In the genomic region with DNA sequence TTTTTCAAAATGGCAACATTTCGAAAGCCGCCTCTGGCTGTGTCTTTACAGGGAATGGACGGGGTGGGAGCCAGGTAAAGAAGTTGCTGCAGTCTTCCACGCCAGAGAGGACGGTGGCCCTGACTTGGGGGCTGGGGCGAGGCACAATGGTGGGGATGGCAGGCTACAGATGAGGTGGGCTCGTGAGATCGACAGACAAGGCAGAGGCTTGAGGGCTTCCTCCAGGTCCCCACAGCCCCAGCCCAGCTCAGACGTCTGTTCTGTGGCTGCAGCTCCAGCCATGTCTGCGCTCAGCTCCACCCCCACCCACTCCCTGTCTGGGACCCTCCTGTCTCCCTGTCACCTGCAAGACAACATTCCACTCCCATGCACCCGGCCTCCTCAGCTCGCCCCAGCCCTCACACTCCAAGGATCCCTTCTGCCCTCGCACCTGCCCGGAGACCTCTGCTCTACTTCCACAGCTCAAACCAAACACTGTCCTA, we compare ENCODE assay signal across 2 cellular contexts.
TF ChIP-seq lines count a peak whose summit lies in the region.

No MANE protein-coding gene starts in this region.

TF ChIP-seq in GM23338, 12 proteins besides CTCF, POLR2A, EP300 and RAD21 (continues in another document):
- TF ChIP-seq ZNF114 (CRISPR knock-in tag; IDR thresholded peaks at IDR 0.05): no peak
- TF ChIP-seq EZH2 (IDR thresholded peaks at IDR 0.05; ENCODE audit: low read depth, unreplicated experiment): no peak
- TF ChIP-seq EZH2phosphoT487 (IDR thresholded peaks at IDR 0.05; ENCODE audit: unreplicated experiment): no peak
- no peak for TF ChIP-seq ZNF331 (CRISPR knock-in tag; IDR thresholded peaks at IDR 0.05; ENCODE audit: low read depth)
- TF ChIP-seq POLR2AphosphoS5 (IDR thresholded peaks at IDR 0.05; ENCODE audit: low read depth): no peak
- TF ChIP-seq CREB1 (CRISPR knock-in tag; IDR thresholded peaks at IDR 0.05; ENCODE audit: low read depth): no peak
- TF ChIP-seq, protein P1, sequence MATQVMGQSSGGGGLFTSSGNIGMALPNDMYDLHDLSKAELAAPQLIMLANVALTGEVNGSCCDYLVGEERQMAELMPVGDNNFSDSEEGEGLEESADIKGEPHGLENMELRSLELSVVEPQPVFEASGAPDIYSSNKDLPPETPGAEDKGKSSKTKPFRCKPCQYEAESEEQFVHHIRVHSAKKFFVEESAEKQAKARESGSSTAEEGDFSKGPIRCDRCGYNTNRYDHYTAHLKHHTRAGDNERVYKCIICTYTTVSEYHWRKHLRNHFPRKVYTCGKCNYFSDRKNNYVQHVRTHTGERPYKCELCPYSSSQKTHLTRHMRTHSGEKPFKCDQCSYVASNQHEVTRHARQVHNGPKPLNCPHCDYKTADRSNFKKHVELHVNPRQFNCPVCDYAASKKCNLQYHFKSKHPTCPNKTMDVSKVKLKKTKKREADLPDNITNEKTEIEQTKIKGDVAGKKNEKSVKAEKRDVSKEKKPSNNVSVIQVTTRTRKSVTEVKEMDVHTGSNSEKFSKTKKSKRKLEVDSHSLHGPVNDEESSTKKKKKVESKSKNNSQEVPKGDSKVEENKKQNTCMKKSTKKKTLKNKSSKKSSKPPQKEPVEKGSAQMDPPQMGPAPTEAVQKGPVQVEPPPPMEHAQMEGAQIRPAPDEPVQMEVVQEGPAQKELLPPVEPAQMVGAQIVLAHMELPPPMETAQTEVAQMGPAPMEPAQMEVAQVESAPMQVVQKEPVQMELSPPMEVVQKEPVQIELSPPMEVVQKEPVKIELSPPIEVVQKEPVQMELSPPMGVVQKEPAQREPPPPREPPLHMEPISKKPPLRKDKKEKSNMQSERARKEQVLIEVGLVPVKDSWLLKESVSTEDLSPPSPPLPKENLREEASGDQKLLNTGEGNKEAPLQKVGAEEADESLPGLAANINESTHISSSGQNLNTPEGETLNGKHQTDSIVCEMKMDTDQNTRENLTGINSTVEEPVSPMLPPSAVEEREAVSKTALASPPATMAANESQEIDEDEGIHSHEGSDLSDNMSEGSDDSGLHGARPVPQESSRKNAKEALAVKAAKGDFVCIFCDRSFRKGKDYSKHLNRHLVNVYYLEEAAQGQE (IDR thresholded peaks at IDR 0.05; ENCODE audit: unreplicated experiment): no peak
- TF ChIP-seq NANOG (IDR thresholded peaks at IDR 0.05; ENCODE audit: borderline replicate concordance): no peak
- TF ChIP-seq, protein P2, sequence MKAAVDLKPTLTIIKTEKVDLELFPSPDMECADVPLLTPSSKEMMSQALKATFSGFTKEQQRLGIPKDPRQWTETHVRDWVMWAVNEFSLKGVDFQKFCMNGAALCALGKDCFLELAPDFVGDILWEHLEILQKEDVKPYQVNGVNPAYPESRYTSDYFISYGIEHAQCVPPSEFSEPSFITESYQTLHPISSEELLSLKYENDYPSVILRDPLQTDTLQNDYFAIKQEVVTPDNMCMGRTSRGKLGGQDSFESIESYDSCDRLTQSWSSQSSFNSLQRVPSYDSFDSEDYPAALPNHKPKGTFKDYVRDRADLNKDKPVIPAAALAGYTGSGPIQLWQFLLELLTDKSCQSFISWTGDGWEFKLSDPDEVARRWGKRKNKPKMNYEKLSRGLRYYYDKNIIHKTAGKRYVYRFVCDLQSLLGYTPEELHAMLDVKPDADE (IDR thresholded peaks at IDR 0.05): no peak

TF ChIP-seq in H1, 55 proteins besides CTCF, POLR2A, EP300 and RAD21:
- 0 out of 2 replicates have a peak, but pooled peaks have one; percentile 11 for TF ChIP-seq POLR2AphosphoS5 (IDR thresholded peaks at IDR 0.05; ENCODE audit: low read depth, low read length)
- TF ChIP-seq, protein P3, sequence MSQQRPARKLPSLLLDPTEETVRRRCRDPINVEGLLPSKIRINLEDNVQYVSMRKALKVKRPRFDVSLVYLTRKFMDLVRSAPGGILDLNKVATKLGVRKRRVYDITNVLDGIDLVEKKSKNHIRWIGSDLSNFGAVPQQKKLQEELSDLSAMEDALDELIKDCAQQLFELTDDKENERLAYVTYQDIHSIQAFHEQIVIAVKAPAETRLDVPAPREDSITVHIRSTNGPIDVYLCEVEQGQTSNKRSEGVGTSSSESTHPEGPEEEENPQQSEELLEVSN (IDR thresholded peaks at IDR 0.05): no peak
